ENCODE assay signal across 10 cellular contexts in the genomic region with DNA sequence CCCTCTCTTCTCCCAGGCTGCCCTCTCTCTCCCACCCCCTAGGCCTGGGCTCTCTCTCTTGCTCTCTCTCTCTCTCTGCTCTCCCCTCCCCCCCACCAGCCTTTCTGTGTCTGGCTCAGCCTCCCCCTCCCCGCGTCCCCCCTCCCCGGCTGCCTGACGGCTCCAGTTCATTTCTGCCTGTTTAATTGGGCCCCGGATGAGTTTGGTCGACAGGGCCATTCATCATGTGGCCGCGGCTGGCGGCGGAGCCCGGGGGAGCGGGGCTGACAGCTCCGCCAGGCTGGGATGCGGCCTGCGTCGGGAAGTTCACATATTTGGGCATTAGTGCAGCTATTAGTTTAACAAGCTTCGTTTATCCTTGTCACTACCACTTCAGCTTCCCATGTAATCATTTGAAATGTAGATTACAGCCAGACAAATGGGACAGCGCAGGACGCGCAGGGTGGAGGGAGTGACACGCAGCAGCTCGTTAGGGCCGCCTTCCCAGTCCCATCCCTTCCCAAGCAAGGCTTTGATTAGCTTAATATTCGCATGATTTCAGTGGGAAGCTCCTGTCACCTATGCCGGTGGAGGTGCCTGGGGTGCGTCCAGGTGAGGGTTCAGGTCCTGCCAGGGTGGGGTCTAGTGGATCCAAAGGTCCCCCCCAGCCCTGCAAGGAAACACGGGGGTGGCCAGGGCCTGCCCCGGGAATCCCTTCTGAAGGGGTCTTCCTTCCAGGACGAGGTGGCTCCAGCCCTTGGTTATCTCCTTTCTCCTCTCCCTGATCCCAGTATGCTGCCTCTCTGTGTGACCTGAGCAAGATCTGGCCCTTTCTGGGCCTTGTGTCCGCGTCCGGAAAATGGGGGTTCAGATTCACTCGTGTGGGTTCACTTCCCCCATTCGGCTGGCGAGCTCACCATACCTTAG.
DNase-seq lines count a peak whose midpoint lies in the region; ATAC-seq and TF ChIP-seq lines count a peak whose summit lies in the region.
"Had no signal": no experiment of that assay in that cellular context is flagged by ENCODE, and none has a peak within 500 bp of the region (broad histone marks: within the 10 kb centered on the region; RNA-seq: fewer than 3 reads in every experiment).

No MANE protein-coding gene starts in this region.

- no peak for TF ChIP-seq CTCF in left lung (IDR thresholded peaks at IDR 0.05)

- H3K27ac ChIP-seq in caudate nucleus (ENCODE audit: low read depth, low read length) (peak overlapping the region; percentile 48), left lung (no peak overlapping the region)
- H3K27ac ChIP-seq: A549 had no signal

- intact Hi-C loops in left lung (cut with DNase I): no loop called here

- no peaks in the 10 kb centered on the region for H3K36me3 ChIP-seq in left lung

- H3K27ac Mint-ChIP-seq in stimulated activated memory B cell treated with anti-CD40 and anti-IgM and Interleukin-4, amounts not matched to agents 10 μg/mL and 1 μg/mL and 100 μg/mL, for 72 hours: no peak overlapping the region

- ATAC-seq in left lung: peak; percentile 30
- peak; percentile 41 for ATAC-seq in stimulated activated memory B cell treated with anti-CD40 and anti-IgM and Interleukin-4, amounts not matched to agents 10 μg/mL and 1 μg/mL and 100 μg/mL, for 72 hours
- ATAC-seq in GM21447 (IDR thresholded peaks at IDR 0.05; ENCODE audit: unreplicated experiment): no peak

- peaks cover 14% of the 10 kb centered on the region for H3K4me1 Mint-ChIP-seq in stimulated activated memory B cell treated with anti-CD40 and anti-IgM and Interleukin-4, amounts not matched to agents 10 μg/mL and 1 μg/mL and 100 μg/mL, for 72 hours

- no peaks in the 10 kb centered on the region for H3K9me3 Mint-ChIP-seq in stimulated activated memory B cell treated with anti-CD40 and anti-IgM and Interleukin-4, amounts not matched to agents 10 μg/mL and 1 μg/mL and 100 μg/mL, for 72 hours

- peaks cover 11 to 60% of the 10 kb centered on the region in 2 donors for H3K27me3 ChIP-seq in left lung

- H3K9me3 ChIP-seq in left lung: no peaks in the 10 kb centered on the region
- H3K9me3 ChIP-seq: A549 had no signal

- no peak overlapping the region for H3K4me3 Mint-ChIP-seq in stimulated activated memory B cell treated with anti-CD40 and anti-IgM and Interleukin-4, amounts not matched to agents 10 μg/mL and 1 μg/mL and 100 μg/mL, for 72 hours

- H3K27me3 Mint-ChIP-seq in stimulated activated memory B cell treated with anti-CD40 and anti-IgM and Interleukin-4, amounts not matched to agents 10 μg/mL and 1 μg/mL and 100 μg/mL, for 72 hours: peaks cover 49% of the 10 kb centered on the region

- DNase-seq in NCI-H1417 (lab: John Stamatoyannopoulos, UW) (peak; percentile 9 to 76 (median 53)), NCI-H1417 treated with DMSO at 0.1 percent for 48 hours (lab: John Stamatoyannopoulos, UW) (no peak), caudate nucleus (lab: John Stamatoyannopoulos, UW) (peak in 43 of 61 donors; percentile 14 to 74 (median 40)), left lung (no peak), NK-92 (lab: John Stamatoyannopoulos, UW; ENCODE audit: unreplicated experiment) (no peak)
- DNase-seq in activated CD8-positive, alpha-beta memory T cell treated with anti-CD3 and anti-CD28 coated beads for 24 hours: no peak
- DNase-seq: SHP77 had no signal

- H3K4me1 ChIP-seq in left lung: no peaks in the 10 kb centered on the region
- H3K4me1 ChIP-seq: A549 had no signal

- no peak overlapping the region for H3K4me3 ChIP-seq in left lung
- H3K4me3 ChIP-seq: A549 had no signal

- H3K36me3 Mint-ChIP-seq in stimulated activated memory B cell treated with anti-CD40 and anti-IgM and Interleukin-4, amounts not matched to agents 10 μg/mL and 1 μg/mL and 100 μg/mL, for 72 hours: no peaks in the 10 kb centered on the region

Comparison
In these comparisons a context has a peak if more than half of its experiments do, and no peak if none do; other contexts are left out.
1. DNase-seq: peak in NCI-H1417 (3 of 3) and caudate nucleus (43 of 61); none in NCI-H1417 treated with DMSO at 0.1 percent for 48 hours (single experiment), left lung (0 of 2), activated CD8-positive, alpha-beta memory T cell treated with anti-CD3 and anti-CD28 coated beads for 24 hours (single experiment) and NK-92 (single experiment).